ENCODE assay signal across 16 cellular contexts in genomic region chr6:15779726-15780125, GRCh38.
DNase-seq lines count a peak whose midpoint lies in the region; ATAC-seq, FAIRE-seq and TF ChIP-seq lines count a peak whose summit lies in the region.
"Had no signal": no experiment of that assay in that cellular context is flagged by ENCODE, and none has a peak within 500 bp of the region (broad histone marks: within the 10 kb centered on the region; RNA-seq: fewer than 3 reads in every experiment).

No MANE protein-coding gene starts in this region.

- no peak for DNase-seq in activated CD4-positive, alpha-beta T cell treated with anti-CD3 and anti-CD28 coated beads for 36 hours
- DNase-seq in activated CD4-positive, alpha-beta T cell treated with anti-CD3 and anti-CD28 coated beads for 1 hour = no peak
- DNase-seq in SK-N-DZ (ENCODE audit: low spot score) (peak; percentile 95), GM12878 (ENCODE audit: low read depth, low spot score) (no peak), neural progenitor cell (ENCODE audit: low spot score) (no peak), iPS-NIHi7 (ENCODE audit: extremely low spot score) (no peak), germinal center (ENCODE audit: low spot score) (no peak)
- DNase-seq: 8988T; Calu3; CD8-positive, alpha-beta T cell; DMS79 treated with DMSO at 0.1 percent for 48 hours; GF-D8; GM23248 had no signal

- H3K36me3 ChIP-seq in GM12878 (ENCODE audit: control insufficient read depth in 2 of 2, insufficient read depth in 2 of 2, low read length in 1 of 2) (no peaks in the 10 kb centered on the region), neural progenitor cell (no peaks in the 10 kb centered on the region)
- H3K36me3 ChIP-seq: BLaER1 treated with 17β-estradiol and CSF1 and Interleukin-3, amounts not matched to agents 10 nM and 100 nM; HAP-1 had no signal

- TF ChIP-seq CTCF in GM12878 (IDR thresholded peaks at IDR 0.05 in 2 of 3, conservative IDR thresholded peaks at IDR 0.05 in 1 of 3; ENCODE audit: control insufficient read depth in 2 of 3, extremely low read depth in 1 of 3, insufficient read depth in 1 of 3, low read depth in 3 of 3, low read length in 3 of 3) (no peak), neural progenitor cell (IDR thresholded peaks at IDR 0.05) (no peak)

- H3K36me3 Mint-ChIP-seq in activated CD4-positive, alpha-beta T cell treated with anti-CD3 and anti-CD28 coated beads for 36 hours (ENCODE audit: low read depth) = no peaks in the 10 kb centered on the region
- H3K36me3 Mint-ChIP-seq in neural progenitor cell = no peaks in the 10 kb centered on the region
- H3K36me3 Mint-ChIP-seq: CD8-positive, alpha-beta T cell had no signal

- BruUV-seq in GM12878 (replicated peaks; lab: Mats Ljungman, UMichigan) = no TSS peak

- RAD21 ChIA-PET in GM12878 (lab: Charles Lee; ENCODE audit: unreplicated experiment) = interaction anchor here (1.0 to 3.5 kb wide), 9 partner anchors 9 to 317 kb away, joined by 3 to 12 read pairs (median 4); no protein-coding TSS in a partner anchor

- no peak overlapping the region for H3K9ac ChIP-seq in GM12878 (ENCODE audit: control insufficient read depth, insufficient read depth, low read length)
- no peak overlapping the region for H3K9ac ChIP-seq in neural progenitor cell
- H3K9ac ChIP-seq: BLaER1 treated with 17β-estradiol and CSF1 and Interleukin-3, amounts not matched to agents 10 nM and 100 nM; GM23248 had no signal

- TF ChIP-seq POLR2A in GM12878 (IDR thresholded peaks at IDR 0.05; ENCODE audit: low read depth, low read length) = no peak

- H3K27ac Mint-ChIP-seq in activated CD4-positive, alpha-beta T cell treated with anti-CD3 and anti-CD28 coated beads for 36 hours = peak overlapping the region; percentile 65
- no peak overlapping the region for H3K27ac Mint-ChIP-seq in neural progenitor cell
- H3K27ac Mint-ChIP-seq: CD8-positive, alpha-beta T cell had no signal

- H3F3A ChIP-seq in neural progenitor cell (ENCODE audit: low read depth) = no peaks in the 10 kb centered on the region

- H2AFZ ChIP-seq in GM12878 (ENCODE audit: control insufficient read depth, low read depth, low read length) = no peak overlapping the region
- H2AFZ ChIP-seq in neural progenitor cell (replicated peaks) = no peak overlapping the region
- H2AFZ ChIP-seq: GM23248 had no signal

- no peak for TF ChIP-seq RAD21 in GM12878 (IDR thresholded peaks at IDR 0.05; ENCODE audit: insufficient read depth, low read depth, low read length)

- TF ChIP-seq EP300 in GM12878 (IDR thresholded peaks at IDR 0.05; ENCODE audit: borderline replicate concordance in 1 of 2, control insufficient read depth in 1 of 2, low read depth in 2 of 2, low read length in 2 of 2) = no peak

- POLR2A ChIA-PET in activated CD4-positive, alpha-beta T cell treated with anti-CD3 and anti-CD28 coated beads for 36 hours (lab: Charles Lee) = no interaction called here
- POLR2A ChIA-PET in GM12878 (lab: Charles Lee) = interaction anchor here (0.5 to 1.7 kb wide), 5 partner anchors 10 to 421 kb away, joined by 4 to 7 read pairs (median 4); no protein-coding TSS in a partner anchor

- FAIRE-seq in GM12878 (lab: Jason Lieb, UNC) = no peak
- FAIRE-seq: GM18507 had no signal

- no peak overlapping the region for H3K4me3 Mint-ChIP-seq in activated CD4-positive, alpha-beta T cell treated with anti-CD3 and anti-CD28 coated beads for 36 hours
- H3K4me3 Mint-ChIP-seq in neural progenitor cell = no peak overlapping the region
- H3K4me3 Mint-ChIP-seq: CD8-positive, alpha-beta T cell had no signal

- CTCF ChIA-PET in activated CD4-positive, alpha-beta T cell treated with anti-CD3 and anti-CD28 coated beads for 36 hours (lab: Charles Lee) = interaction anchor here (2.0 to 2.6 kb wide), 2 partner anchors 43 to 88 kb away, joined by 6 to 11 read pairs; no protein-coding TSS in a partner anchor
- CTCF ChIA-PET in GM12878 (lab: Yijun Ruan, JAX) = interaction anchor here (0.7 to 6.0 kb wide), 5 partner anchors 9 to 423 kb away, joined by 3 to 19 read pairs (median 6); no protein-coding TSS in a partner anchor

- H3K9me3 Mint-ChIP-seq in activated CD4-positive, alpha-beta T cell treated with anti-CD3 and anti-CD28 coated beads for 36 hours (ENCODE audit: low read depth) = no peaks in the 10 kb centered on the region
- no peaks in the 10 kb centered on the region for H3K9me3 Mint-ChIP-seq in neural progenitor cell
- H3K9me3 Mint-ChIP-seq: CD8-positive, alpha-beta T cell had no signal

- H3K27ac ChIP-seq in GM12878 (ENCODE audit: control insufficient read depth, insufficient read depth) (no peak overlapping the region), neural progenitor cell (no peak overlapping the region)
- H3K27ac ChIP-seq: BLaER1 treated with 17β-estradiol and CSF1 and Interleukin-3, amounts not matched to agents 10 nM and 100 nM; GM23248 had no signal

- WGBS in GM12878 (ENCODE audit: insufficient coverage, insufficient replicate concordance, low lambda C conversion rate, missing lambda C conversion rate) = 47% methylated on average over 3 of the region's 3 CpGs

- no peaks in the 10 kb centered on the region for H3K27me3 Mint-ChIP-seq in activated CD4-positive, alpha-beta T cell treated with anti-CD3 and anti-CD28 coated beads for 36 hours
- peaks cover 2% of the 10 kb centered on the region for H3K27me3 Mint-ChIP-seq in neural progenitor cell (ENCODE audit: insufficient read depth, low read depth)

- H3K4me3 ChIP-seq in GM12878 (no peak overlapping the region), neural progenitor cell (no peak overlapping the region)
- H3K4me3 ChIP-seq: BLaER1 treated with 17β-estradiol and CSF1 and Interleukin-3, amounts not matched to agents 10 nM and 100 nM; GM23248; HAP-1 had no signal

- H3K4me1 ChIP-seq in GM12878 (ENCODE audit: control insufficient read depth, insufficient read depth, low read length) (peaks cover 7% of the 10 kb centered on the region), neural progenitor cell (peaks cover 2% of the 10 kb centered on the region)
- H3K4me1 ChIP-seq: BLaER1 treated with 17β-estradiol and CSF1 and Interleukin-3, amounts not matched to agents 10 nM and 100 nM had no signal

- in situ Hi-C loops in GM12878 (cut with MboI) = no loop called here

- H3K79me2 ChIP-seq in GM12878 (ENCODE audit: control insufficient read depth, insufficient read depth, low read length) = no peaks in the 10 kb centered on the region
- H3K79me2 ChIP-seq in neural progenitor cell (ENCODE audit: low read depth) = no peaks in the 10 kb centered on the region

- H3K9me3 ChIP-seq in GM12878 (replicated peaks; ENCODE audit: control insufficient read depth, insufficient read depth, low read length) (no peaks in the 10 kb centered on the region), neural progenitor cell (ENCODE audit: low read depth) (no peaks in the 10 kb centered on the region)
- H3K9me3 ChIP-seq: HAP-1 had no signal

- ATAC-seq in activated CD4-positive, alpha-beta T cell treated with anti-CD3 and anti-CD28 coated beads for 36 hours = no peak
- no peak for ATAC-seq in GM12878
- ATAC-seq: CD8-positive, alpha-beta T cell had no signal

- H4K20me1 ChIP-seq in GM12878 (ENCODE audit: control insufficient read depth, insufficient read depth) (no peaks in the 10 kb centered on the region), neural progenitor cell (ENCODE audit: low read depth) (no peaks in the 10 kb centered on the region)
- H4K20me1 ChIP-seq: BLaER1 treated with 17β-estradiol and CSF1 and Interleukin-3, amounts not matched to agents 10 nM and 100 nM had no signal

- H3K4me2 ChIP-seq in GM12878 (ENCODE audit: control insufficient read depth, insufficient read depth) = no peak overlapping the region
- H3K4me2 ChIP-seq in neural progenitor cell = no peak overlapping the region
- H3K4me2 ChIP-seq: BLaER1 treated with 17β-estradiol and CSF1 and Interleukin-3, amounts not matched to agents 10 nM and 100 nM had no signal

- SMC1A ChIA-PET in GM12878 (lab: Charles Lee; ENCODE audit: uncharacterized antibody, unreplicated experiment) = interaction anchor here (0.6 to 3.4 kb wide), 19 partner anchors 8 to 426 kb away, joined by 3 to 19 read pairs (median 4); no protein-coding TSS in a partner anchor

- H3K4me1 Mint-ChIP-seq in activated CD4-positive, alpha-beta T cell treated with anti-CD3 and anti-CD28 coated beads for 36 hours = peaks cover 54% of the 10 kb centered on the region
- H3K4me1 Mint-ChIP-seq in neural progenitor cell = no peaks in the 10 kb centered on the region

- intact Hi-C loops in activated CD4-positive, alpha-beta T cell treated with anti-CD3 and anti-CD28 coated beads for 36 hours (cut with DNase I, micrococcal nuclease) = loop anchor here (5.0 to 10.0 kb wide), 5 partner anchors 87 to 1045 kb away; no protein-coding TSS in a partner anchor
- intact Hi-C loops in GM12878 (cut with micrococcal nuclease; ENCODE audit: unreplicated experiment) = loop anchor here (5.0 to 10.0 kb wide), 2 partner anchors 98 to 185 kb away; no protein-coding TSS in a partner anchor

- no peaks in the 10 kb centered on the region for H3K27me3 ChIP-seq in GM12878 (replicated peaks in 1 of 2; ENCODE audit: control insufficient read depth in 2 of 2, insufficient read depth in 2 of 2, low read length in 1 of 2)
- H3K27me3 ChIP-seq in neural progenitor cell = no peaks in the 10 kb centered on the region
- H3K27me3 ChIP-seq: BLaER1 treated with 17β-estradiol and CSF1 and Interleukin-3, amounts not matched to agents 10 nM and 100 nM had no signal

TF ChIP-seq in GM12878, 131 proteins besides CTCF, POLR2A, EP300 and RAD21 (continues in another document):
- peak; percentile 35; the same call in 1 of the 2 replicates for TF ChIP-seq IKZF1 (conservative IDR thresholded peaks at IDR 0.05)
